20 cellular contexts compared by ENCODE assay signal in genomic region chr22:48705917-48706605, GRCh38.
DNase-seq lines count a peak whose midpoint lies in the region; ATAC-seq and TF ChIP-seq lines count a peak whose summit lies in the region.
"Had no signal": no experiment of that assay in that cellular context is flagged by ENCODE, and none has a peak within 500 bp of the region (broad histone marks: within the 10 kb centered on the region; RNA-seq: fewer than 3 reads in every experiment).

No MANE protein-coding gene starts in this region.

- H3K36me3 ChIP-seq in left ventricle myocardium inferior = no peaks in the 10 kb centered on the region
- H3K36me3 ChIP-seq in right atrium auricular region = no peaks in the 10 kb centered on the region
- H3K36me3 ChIP-seq in neuronal stem cell (replicated peaks in 1 of 2; ENCODE audit: control insufficient read depth in 2 of 2, insufficient read depth in 2 of 2, low read length in 2 of 2) = peaks cover 0 to 2% of the 10 kb centered on the region in 2 donors
- peaks cover 0 to 15% (median 0%) of the 10 kb centered on the region in 3 donors for H3K36me3 ChIP-seq in tibial nerve

- H3K4me2 ChIP-seq in neuronal stem cell (ENCODE audit: insufficient read depth, low read length, poor library complexity, severe bottlenecking) = no peak overlapping the region

- no peak overlapping the region for H2AK5ac ChIP-seq in neuronal stem cell (ENCODE audit: low read depth, low read length)

- peaks cover 12% of the 10 kb centered on the region for H3K79me1 ChIP-seq in neuronal stem cell (ENCODE audit: low read depth, low read length)

- no peaks in the 10 kb centered on the region for H3K4me1 Mint-ChIP-seq in chondrocyte (ENCODE audit: low read depth)
- H3K4me1 Mint-ChIP-seq: CD4-positive, CD25-positive, alpha-beta regulatory T cell had no signal

- no peak overlapping the region for H3K4ac ChIP-seq in neuronal stem cell (ENCODE audit: low read length)

- intact Hi-C loops in left ventricle myocardium inferior (cut with micrococcal nuclease) = no loop called here

- H3K23ac ChIP-seq in neuronal stem cell (ENCODE audit: low read depth, low read length, poor library complexity) = no peak overlapping the region

- H3K4me3 ChIP-seq in left ventricle myocardium inferior (no peak overlapping the region), right atrium auricular region (no peak overlapping the region), neuronal stem cell (ENCODE audit: low read length in 2 of 2) (no peak overlapping the region), tibial nerve (no peak overlapping the region)
- H3K4me3 ChIP-seq: GM23248, K562, SK-N-MC had no signal

- peaks cover 55% of the 10 kb centered on the region for H3K27me3 ChIP-seq in left ventricle myocardium inferior (ENCODE audit: low read depth)
- H3K27me3 ChIP-seq in right atrium auricular region = no peaks in the 10 kb centered on the region
- peaks cover 0 to 2% (median 0%) of the 10 kb centered on the region in 3 experiments for H3K27me3 ChIP-seq in neuronal stem cell (ENCODE audit: control insufficient read depth in 3 of 3, insufficient read depth in 3 of 3, low read depth in 1 of 3, low read length in 3 of 3)
- no peaks in the 10 kb centered on the region for H3K27me3 ChIP-seq in tibial nerve

- no peak overlapping the region for H3K4me3 Mint-ChIP-seq in chondrocyte (ENCODE audit: unreplicated experiment)
- H3K4me3 Mint-ChIP-seq: CD4-positive, CD25-positive, alpha-beta regulatory T cell had no signal

- no peaks in the 10 kb centered on the region for H3K27me3 Mint-ChIP-seq in chondrocyte (ENCODE audit: low read depth)
- H3K27me3 Mint-ChIP-seq: CD4-positive, CD25-positive, alpha-beta regulatory T cell had no signal

- no CpG with 5 or more reads among the region's 16 CpGs for WGBS in neuronal stem cell (ENCODE audit: extremely low coverage in 2 of 2, insufficient read length in 2 of 2, insufficient replicate concordance in 1 of 2), 2 donors
- 67 to 77% methylated on average over 16 of the region's 16 CpGs for WGBS in tibial nerve, 2 donors

- no peak overlapping the region for H3K27ac Mint-ChIP-seq in chondrocyte (ENCODE audit: unreplicated experiment)
- H3K27ac Mint-ChIP-seq: CD4-positive, CD25-positive, alpha-beta regulatory T cell had no signal

- no peak for TF ChIP-seq CTCF in left ventricle myocardium inferior (IDR thresholded peaks at IDR 0.05; ENCODE audit: borderline replicate concordance)
- no peak for TF ChIP-seq CTCF in right atrium auricular region (IDR thresholded peaks at IDR 0.05)
- no peak for TF ChIP-seq CTCF in chondrocyte (IDR thresholded peaks at IDR 0.05)
- TF ChIP-seq CTCF in tibial nerve (IDR thresholded peaks at IDR 0.05) = no peak

- H2BK15ac ChIP-seq in neuronal stem cell (ENCODE audit: low read length) = no peak overlapping the region

- peak overlapping the region; percentile 62 for H3K18ac ChIP-seq in neuronal stem cell (ENCODE audit: low read length)

- no peak overlapping the region for H3K27ac ChIP-seq in left ventricle myocardium inferior (replicated peaks)
- H3K27ac ChIP-seq in right atrium auricular region = no peak overlapping the region
- no peak overlapping the region for H3K27ac ChIP-seq in neuronal stem cell (replicated peaks; ENCODE audit: low read length)
- peak overlapping the region in 3 of 4 donors; percentile 28 to 91 (median 83) for H3K27ac ChIP-seq in tibial nerve
- H3K27ac ChIP-seq: GM23248, RWPE1, SK-N-MC had no signal

- no peak overlapping the region for H2AFZ ChIP-seq in neuronal stem cell (ENCODE audit: low read length)
- H2AFZ ChIP-seq: GM23248 had no signal

- no peak for TF ChIP-seq EP300 in tibial nerve (IDR thresholded peaks at IDR 0.05)

- H3K9me3 ChIP-seq in left ventricle myocardium inferior (replicated peaks) = no peaks in the 10 kb centered on the region
- H3K9me3 ChIP-seq in right atrium auricular region = no peaks in the 10 kb centered on the region
- peaks cover 0 to 2% of the 10 kb centered on the region in 2 donors for H3K9me3 ChIP-seq in neuronal stem cell (replicated peaks in 1 of 2; ENCODE audit: control insufficient read depth in 2 of 2, insufficient read depth in 1 of 2, low read depth in 1 of 2, low read length in 2 of 2)
- no peaks in the 10 kb centered on the region for H3K9me3 ChIP-seq in tibial nerve

- H2BK5ac ChIP-seq in neuronal stem cell (ENCODE audit: low read length) = no peak overlapping the region

- H4K91ac ChIP-seq in neuronal stem cell (ENCODE audit: low read depth, low read length, poor library complexity) = no peak overlapping the region

- H2BK12ac ChIP-seq in neuronal stem cell (ENCODE audit: low read length) = peak overlapping the region; percentile 50

- TF ChIP-seq POLR2A in tibial nerve (IDR thresholded peaks at IDR 0.05) = no peak

- H3K14ac ChIP-seq in neuronal stem cell (ENCODE audit: low read length) = peak overlapping the region; percentile 21

- H3K4me1 ChIP-seq in left ventricle myocardium inferior = no peaks in the 10 kb centered on the region
- no peaks in the 10 kb centered on the region for H3K4me1 ChIP-seq in right atrium auricular region
- H3K4me1 ChIP-seq in neuronal stem cell (ENCODE audit: control insufficient read depth in 2 of 2, insufficient read depth in 1 of 2, low read depth in 1 of 2, low read length in 2 of 2) = peaks cover 31 to 51% of the 10 kb centered on the region in 2 donors
- peaks cover 0 to 68% (median 28%) of the 10 kb centered on the region in 4 donors for H3K4me1 ChIP-seq in tibial nerve

- ATAC-seq in HG03045 (IDR thresholded peaks at IDR 0.05; ENCODE audit: unreplicated experiment) (no peak), GM18511 (IDR thresholded peaks at IDR 0.05; ENCODE audit: unreplicated experiment) (no peak)
- ATAC-seq: K562 had no signal

- H3K9ac ChIP-seq in neuronal stem cell (ENCODE audit: low read depth, low read length, poor library complexity) = no peak overlapping the region
- H3K9ac ChIP-seq: GM23248 had no signal

- H3K36me3 Mint-ChIP-seq in chondrocyte (ENCODE audit: low read depth) = no peaks in the 10 kb centered on the region
- H3K36me3 Mint-ChIP-seq: CD4-positive, CD25-positive, alpha-beta regulatory T cell had no signal

- H2BK120ac ChIP-seq in neuronal stem cell (ENCODE audit: low read depth, low read length) = no peak overlapping the region

- H3K9me3 Mint-ChIP-seq in chondrocyte (ENCODE audit: low read depth) = no peaks in the 10 kb centered on the region
- H3K9me3 Mint-ChIP-seq: CD4-positive, CD25-positive, alpha-beta regulatory T cell had no signal

- DNase-seq in left ventricle myocardium inferior = peak; percentile 0
- no peak for DNase-seq in right atrium auricular region (ENCODE audit: low spot score)
- DNase-seq in chondrocyte (ENCODE audit: low spot score) = peak; percentile 74
- DNase-seq in neuronal stem cell (ENCODE audit: low spot score) = no peak
- DNase-seq in tibial nerve (ENCODE audit: low spot score in 2 of 2) = no peak
- no peak for DNase-seq in NCI-H128 (lab: John Stamatoyannopoulos, UW; ENCODE audit: unreplicated experiment)
- DNase-seq: CD4-positive, CD25-positive, alpha-beta regulatory T cell; GM23248; Kasumi-1; NCI-H1092 treated with DMSO at 0.1 percent for 48 hours; NCI-H146; NCI-H1930; NCI-H2107; NCI-H526 treated with DMSO at 0.1 percent for 48 hours; SIG-M5 had no signal

- H4K8ac ChIP-seq in neuronal stem cell (ENCODE audit: low read depth, low read length) = no peak overlapping the region

Comparison
In these comparisons a context has a peak if more than half of its experiments do, and no peak if none do; other contexts are left out.
1. DNase-seq: peak in left ventricle myocardium inferior (single experiment) and chondrocyte (single experiment); none in right atrium auricular region (single experiment), neuronal stem cell (single experiment), tibial nerve (0 of 2) and NCI-H128 (single experiment).
2. H3K27ac ChIP-seq: peak in tibial nerve (3 of 4); none in left ventricle myocardium inferior (single experiment), right atrium auricular region (0 of 2) and neuronal stem cell (single experiment).